In genomic region chr19:58021541-58022282, GRCh38 we compare ENCODE assay signal across 8 cellular contexts. TPM values are rescaled to one million over a fixed set of nuclear protein-coding genes. Genes with fewer than 3 reads are reported as not detected.
DNase-seq lines count a peak whose midpoint lies in the region; ATAC-seq and TF ChIP-seq lines count a peak whose summit lies in the region.

No MANE protein-coding gene starts in this region.

- no peak for TF ChIP-seq POLR2A in prostate gland (IDR thresholded peaks at IDR 0.05)

- no peaks in the 10 kb centered on the region for H3K4me1 Mint-ChIP-seq in activated naive CD4-positive, alpha-beta T cell treated with anti-CD3 and anti-CD28 coated beads, Interleukin-2, amount 10 ng/mL, durations not matched to agents 7 days and 5 days

- H3K9me3 Mint-ChIP-seq in activated naive CD4-positive, alpha-beta T cell treated with anti-CD3 and anti-CD28 coated beads, Interleukin-2, amount 10 ng/mL, durations not matched to agents 7 days and 5 days = peaks cover 52% of the 10 kb centered on the region

- H3K4me1 ChIP-seq in cardiac muscle cell (ENCODE audit: low read depth) (no peaks in the 10 kb centered on the region), prostate gland (replicated peaks) (no peaks in the 10 kb centered on the region)

- no peak for ATAC-seq in GM19395 (IDR thresholded peaks at IDR 0.05; ENCODE audit: unreplicated experiment)

- 52% methylated on average over 30 of the region's 30 CpGs for WGBS in prostate gland

- no peak overlapping the region for H3K4me3 ChIP-seq in cardiac muscle cell
- H3K4me3 ChIP-seq in prostate gland = no peak overlapping the region

- H3K27ac Mint-ChIP-seq in activated naive CD4-positive, alpha-beta T cell treated with anti-CD3 and anti-CD28 coated beads, Interleukin-2, amount 10 ng/mL, durations not matched to agents 7 days and 5 days = no peak overlapping the region

- H3K27me3 ChIP-seq in cardiac muscle cell = no peaks in the 10 kb centered on the region
- no peaks in the 10 kb centered on the region for H3K27me3 ChIP-seq in prostate gland (replicated peaks; ENCODE audit: insufficient read depth)

- no peaks in the 10 kb centered on the region for H3K9me3 ChIP-seq in cardiac muscle cell (ENCODE audit: low read depth)
- H3K9me3 ChIP-seq in prostate gland = no peaks in the 10 kb centered on the region

- CTCF ChIA-PET in activated naive CD4-positive, alpha-beta T cell treated with anti-CD3 and anti-CD28 coated beads, Interleukin-2, amount 10 ng/mL, durations not matched to agents 7 days and 5 days (lab: Charles Lee) = no interaction called here

- DNase-seq in NCI-H2081 (lab: John Stamatoyannopoulos, UW) = peak; percentile 4 to 7
- no peak for DNase-seq in NCI-H2081 treated with DMSO at 0.1 percent for 48 hours (lab: John Stamatoyannopoulos, UW)
- peak; percentile 31 to 69 for DNase-seq in NCI-H1930 (lab: John Stamatoyannopoulos, UW)
- peak; percentile 51 for DNase-seq in activated naive CD4-positive, alpha-beta T cell treated with anti-CD3 and anti-CD28 coated beads, Interleukin-2, amount 10 ng/mL, durations not matched to agents 7 days and 5 days
- DNase-seq in cardiac muscle cell (ENCODE audit: low read depth in 1 of 2, low spot score in 1 of 2) = peak; percentile 65 to 81
- peak; percentile 50 for DNase-seq in prostate gland (ENCODE audit: low spot score)
- DNase-seq in NCI-H2196 treated with DMSO at 0.1 percent for 48 hours (lab: John Stamatoyannopoulos, UW; ENCODE audit: unreplicated experiment) = no peak

- TF ChIP-seq CTCF in cardiac muscle cell (IDR thresholded peaks at IDR 0.05; ENCODE audit: low read depth, low read length) (peak; percentile 43), prostate gland (IDR thresholded peaks at IDR 0.05) (peak; percentile 40 to 63 (median 60))

- H3K36me3 Mint-ChIP-seq in activated naive CD4-positive, alpha-beta T cell treated with anti-CD3 and anti-CD28 coated beads, Interleukin-2, amount 10 ng/mL, durations not matched to agents 7 days and 5 days = peaks cover 1% of the 10 kb centered on the region

- H3K36me3 ChIP-seq in cardiac muscle cell = no peaks in the 10 kb centered on the region
- H3K36me3 ChIP-seq in prostate gland = no peaks in the 10 kb centered on the region

- no peaks in the 10 kb centered on the region for H3K27me3 Mint-ChIP-seq in activated naive CD4-positive, alpha-beta T cell treated with anti-CD3 and anti-CD28 coated beads, Interleukin-2, amount 10 ng/mL, durations not matched to agents 7 days and 5 days

- no peak overlapping the region for H3K27ac ChIP-seq in cardiac muscle cell
- no peak overlapping the region for H3K27ac ChIP-seq in prostate gland

- intact Hi-C loops in prostate gland (cut with DNase I) = loop anchor here (1.0 kb wide), 1 partner anchor 134 kb away; no protein-coding TSS in a partner anchor

- H3K4me3 Mint-ChIP-seq in activated naive CD4-positive, alpha-beta T cell treated with anti-CD3 and anti-CD28 coated beads, Interleukin-2, amount 10 ng/mL, durations not matched to agents 7 days and 5 days = no peak overlapping the region

RNA-seq across cellular contexts. Expression of gene ZSCAN1, which starts 12.1 kb away (rescaled TPM):
- 31.9 and 38.4 TPM in 2 replicates for total RNA-seq in cardiac muscle cell
- 22.0 and 24.6 TPM in 2 replicates for polyA plus RNA-seq in cardiac muscle cell
- total RNA-seq in prostate gland = 1 to 10 TPM; 2.2 to 5.2 TPM

RNA-seq across cellular contexts. Expression of gene ZNF606, which starts 19.1 kb away (rescaled TPM):
- total RNA-seq in cardiac muscle cell (50.5 and 87.4 TPM in 2 replicates), prostate gland (10 to 100 TPM; 44.7 to 51.3 TPM)
- polyA plus RNA-seq in cardiac muscle cell = 30.0 and 31.2 TPM in 2 replicates

RNA-seq across cellular contexts. Expression of gene ZNF135, which starts 37.4 kb away (rescaled TPM):
- total RNA-seq in cardiac muscle cell (11.7 and 14.0 TPM in 2 replicates), prostate gland (10 to 100 TPM; 13.4 to 19.3 TPM)
- polyA plus RNA-seq in cardiac muscle cell = 10.2 and 11.2 TPM in 2 replicates

RNA-seq across cellular contexts. Expression of gene C19orf18, which starts 47.4 kb away (rescaled TPM):
- 1.3 and 1.4 TPM in 2 replicates for total RNA-seq in cardiac muscle cell
- 2.4 and 3.6 TPM in 2 replicates for polyA plus RNA-seq in cardiac muscle cell
- total RNA-seq in prostate gland = under 1 TPM in 1 of 2 donors, not detected in 1; 0.87 TPM

Comparison
In these comparisons a context has a peak if more than half of its experiments do, and no peak if none do; other contexts are left out.
1. DNase-seq: peak in NCI-H2081 (2 of 2), NCI-H1930 (2 of 2), activated naive CD4-positive, alpha-beta T cell treated with anti-CD3 and anti-CD28 coated beads, Interleukin-2, amount 10 ng/mL, durations not matched to agents 7 days and 5 days (single experiment), cardiac muscle cell (2 of 2) and prostate gland (single experiment); none in NCI-H2081 treated with DMSO at 0.1 percent for 48 hours (single experiment) and NCI-H2196 treated with DMSO at 0.1 percent for 48 hours (single experiment).